In genomic region chr4:2858451-2859217, GRCh38 we compare ENCODE assay signal across 1 cellular context.
A peak's percentile ranks its signal among the peaks of the same experiment; 100 is the strongest.
TF ChIP-seq lines count a peak whose summit lies in the region.

No MANE protein-coding gene starts in this region.

TF ChIP-seq in K562, 482 proteins besides CTCF, POLR2A, EP300 and RAD21 (continued from another document and continues in another):
- peak in 1 of 2 experiments; percentile 38; a peak in 1 of 4 replicates for TF ChIP-seq MNT (conservative IDR thresholded peaks at IDR 0.05)
- no peak for TF ChIP-seq ESRRB (CRISPR knock-in tag; IDR thresholded peaks at IDR 0.05; ENCODE audit: borderline replicate concordance)
- TF ChIP-seq IRF2 (CRISPR knock-in tag; IDR thresholded peaks at IDR 0.05) = no peak
- TF ChIP-seq HINFP (tag; conservative IDR thresholded peaks at IDR 0.05; ENCODE audit: low read depth) = no peak
- no peak for TF ChIP-seq CCNT2 (IDR thresholded peaks at IDR 0.05; ENCODE audit: borderline replicate concordance, extremely low read depth, insufficient read length, low read depth, low read length)
- peak; percentile 52; the same call in 1 of the 2 replicates for TF ChIP-seq SOX6 (IDR thresholded peaks at IDR 0.05)
- peak; percentile 75 for TF ChIP-seq TAL1 (IDR thresholded peaks at IDR 0.05)
- no peak for TF ChIP-seq ZNF41 (CRISPR knock-in tag; conservative IDR thresholded peaks at IDR 0.05)
- TF ChIP-seq SIX5 (IDR thresholded peaks at IDR 0.05; ENCODE audit: borderline replicate concordance in 1 of 2, insufficient read depth in 1 of 2, low read depth in 1 of 2, low read length in 2 of 2) = no peak
- no peak for TF ChIP-seq BHLHE40 (IDR thresholded peaks at IDR 0.05; ENCODE audit: low read length)
- no peak for TF ChIP-seq TSC22D4 (tag; IDR thresholded peaks at IDR 0.05)
- no peak for TF ChIP-seq ZBED1 (IDR thresholded peaks at IDR 0.05)
- TF ChIP-seq ZBTB34 (CRISPR knock-in tag; IDR thresholded peaks at IDR 0.05) = no peak
- TF ChIP-seq LCOR (CRISPR knock-in tag; IDR thresholded peaks at IDR 0.05) = peak; percentile 44; the same call in 1 of the 2 replicates
- TF ChIP-seq NCOR1 (IDR thresholded peaks at IDR 0.05) = peak; percentile 78
- TF ChIP-seq STAT5A (IDR thresholded peaks at IDR 0.05; ENCODE audit: borderline replicate concordance, low read length) = peak; percentile 33; the same call in 1 of the 2 replicates
- TF ChIP-seq SNRNP70 (optimal IDR thresholded peaks at IDR 0.05; ENCODE audit: low read depth, low read length) = no peak
- no peak for TF ChIP-seq HOMEZ (CRISPR knock-in tag; IDR thresholded peaks at IDR 0.05)
- TF ChIP-seq LEF1 (IDR thresholded peaks at IDR 0.05) = no peak
- no peak for TF ChIP-seq CGGBP1 (CRISPR knock-in tag; IDR thresholded peaks at IDR 0.05)
- TF ChIP-seq L3MBTL2 (IDR thresholded peaks at IDR 0.05) = peak; percentile 17; the same call in 1 of the 2 replicates
- TF ChIP-seq RCOR1 (IDR thresholded peaks at IDR 0.05; ENCODE audit: borderline replicate concordance in 1 of 2, low read depth in 2 of 2, low read length in 2 of 2) = peak in 1 of 2 experiments; percentile 81; a peak in 2 of 4 replicates
- no peak for TF ChIP-seq DIDO1 (tag; IDR thresholded peaks at IDR 0.05; ENCODE audit: low read depth)
- no peak for TF ChIP-seq MAFF (IDR thresholded peaks at IDR 0.05; ENCODE audit: low read length)
- no peak for TF ChIP-seq FOXA3 (CRISPR knock-in tag; conservative IDR thresholded peaks at IDR 0.05 in 1 of 2, IDR thresholded peaks at IDR 0.05 in 1 of 2)
- peak; percentile 57 for TF ChIP-seq MEIS2 (IDR thresholded peaks at IDR 0.05; ENCODE audit: partially characterized antibody)
- no peak for TF ChIP-seq RBM14 (IDR thresholded peaks at IDR 0.05; ENCODE audit: borderline replicate concordance, insufficient read depth, low read depth, low read length)
- peak; percentile 34 to 63; a peak in 2 of 4 replicates for TF ChIP-seq TRIM24 (IDR thresholded peaks at IDR 0.05)
- no peak for TF ChIP-seq SRSF1 (IDR thresholded peaks at IDR 0.05; ENCODE audit: low read depth, low read length)
- no peak for TF ChIP-seq ZNF449 (CRISPR knock-in tag; IDR thresholded peaks at IDR 0.05)
- no peak for TF ChIP-seq WHSC1 (IDR thresholded peaks at IDR 0.05; ENCODE audit: low read length)
- TF ChIP-seq MYC (IDR thresholded peaks at IDR 0.05; ENCODE audit: low read depth, low read length) = no peak
- TF ChIP-seq MYC (CRISPR knock-in tag; IDR thresholded peaks at IDR 0.05; ENCODE audit: borderline replicate concordance, low read depth) = no peak
- no peak for TF ChIP-seq ZC3H11A (IDR thresholded peaks at IDR 0.05; ENCODE audit: low read depth, low read length)
- no peak for TF ChIP-seq MXI1 (IDR thresholded peaks at IDR 0.05; ENCODE audit: low read depth, low read length)
- no peak for TF ChIP-seq ZNF507 (tag; conservative IDR thresholded peaks at IDR 0.05)
- no peak for TF ChIP-seq MTA2 (IDR thresholded peaks at IDR 0.05; ENCODE audit: low read depth)
- TF ChIP-seq TCF3 (CRISPR knock-in tag; IDR thresholded peaks at IDR 0.05) = peak; percentile 79
- no peak for TF ChIP-seq PTBP1 (IDR thresholded peaks at IDR 0.05; ENCODE audit: low read depth, low read length)
- TF ChIP-seq TEAD4 (IDR thresholded peaks at IDR 0.05; ENCODE audit: low read length) = peak; percentile 85
- no peak for TF ChIP-seq TEAD4 (CRISPR knock-in tag; IDR thresholded peaks at IDR 0.05; ENCODE audit: borderline replicate concordance)
- peak; percentile 76 for TF ChIP-seq HDAC2 (IDR thresholded peaks at IDR 0.05)
- no peak for TF ChIP-seq SMAD3 (CRISPR knock-in tag; conservative IDR thresholded peaks at IDR 0.05)
- TF ChIP-seq MLX (CRISPR knock-in tag; conservative IDR thresholded peaks at IDR 0.05) = no peak
- no peak for TF ChIP-seq XRCC5 (IDR thresholded peaks at IDR 0.05; ENCODE audit: low read depth, low read length)
- peak; percentile 84 for TF ChIP-seq CBFA2T2 (conservative IDR thresholded peaks at IDR 0.05)
- no peak for TF ChIP-seq TCF7L2 (IDR thresholded peaks at IDR 0.05; ENCODE audit: low read depth, low read length)
- no peak for TF ChIP-seq PYGO2 (tag; IDR thresholded peaks at IDR 0.05)
- peak; percentile 30; the same call in 1 of the 2 replicates for TF ChIP-seq FOSL1 (tag; conservative IDR thresholded peaks at IDR 0.05)
- TF ChIP-seq FOS (IDR thresholded peaks at IDR 0.05; ENCODE audit: extremely low read depth, insufficient read length) = no peak
- no peak for TF ChIP-seq GABPA (tag; conservative IDR thresholded peaks at IDR 0.05; ENCODE audit: low read depth)
- TF ChIP-seq NR4A1 (CRISPR knock-in tag; IDR thresholded peaks at IDR 0.05) = no peak
- no peak for TF ChIP-seq NR4A1 (tag; IDR thresholded peaks at IDR 0.05)
- no peak for TF ChIP-seq BRF2 (IDR thresholded peaks at IDR 0.05; ENCODE audit: borderline replicate concordance, insufficient read depth, insufficient read length)
- TF ChIP-seq ZNF766 (CRISPR knock-in tag; conservative IDR thresholded peaks at IDR 0.05) = no peak
- no peak for TF ChIP-seq SIRT6 (IDR thresholded peaks at IDR 0.05; ENCODE audit: low read depth, low read length)
- no peak for TF ChIP-seq U2AF2 (optimal IDR thresholded peaks at IDR 0.05; ENCODE audit: low read depth, low read length)
- no peak; the same call in 1 of the 2 replicates for TF ChIP-seq SMAD4 (CRISPR knock-in tag; conservative IDR thresholded peaks at IDR 0.05)
- peak; percentile 61; the same call in 1 of the 2 replicates for TF ChIP-seq ZNF395 (CRISPR knock-in tag; IDR thresholded peaks at IDR 0.05)
